In genomic region chr15:37107754-37108724, GRCh38 we compare ENCODE assay signal across 17 cellular contexts. TPM values are rescaled to one million over a fixed set of nuclear protein-coding genes. Genes with fewer than 3 reads are reported as not detected.
DNase-seq lines count a peak whose midpoint lies in the region; ATAC-seq and TF ChIP-seq lines count a peak whose summit lies in the region.
"Had no signal": no experiment of that assay in that cellular context is flagged by ENCODE, and none has a peak within 500 bp of the region (broad histone marks: within the 10 kb centered on the region; RNA-seq: fewer than 3 reads in every experiment).

No MANE protein-coding gene starts in this region.

- no peak overlapping the region for H2AK5ac ChIP-seq in mesenchymal stem cell (ENCODE audit: low read length, severe bottlenecking)

- in situ Hi-C loops in GM23248 (cut with MboI), result loop anchor here (25.0 kb wide), 2 partner anchors 221 to 1821 kb away; no protein-coding TSS in a partner anchor

- 0 out of 2 replicates have a peak, but pooled peaks cover 27% of the 10 kb centered on the region for H3F3A ChIP-seq in GM23248 (ENCODE audit: insufficient read depth)

- H3K4me3 ChIP-seq in coronary artery (peak overlapping the region; percentile 69), mesenchymal stem cell (ENCODE audit: insufficient read depth in 1 of 2, low read depth in 1 of 2, low read length in 2 of 2) (peak overlapping the region in 1 of 2 experiments; percentile 49), GM23248 (no peak overlapping the region), suprapubic skin (no peak overlapping the region)
- H3K4me3 ChIP-seq: right lobe of liver had no signal

- peak overlapping the region; percentile 6 for H3K27ac Mint-ChIP-seq in stimulated activated naive B cell treated with anti-CD40 and anti-IgM and Interleukin-4, amounts not matched to agents 10 μg/mL and 1 μg/mL and 100 μg/mL, for 72 hours
- H3K27ac Mint-ChIP-seq: activated naive CD8-positive, alpha-beta T cell had no signal

- H4K20me1 ChIP-seq in GM23248 (ENCODE audit: insufficient read depth), result no peaks in the 10 kb centered on the region

- H3K4me1 Mint-ChIP-seq in stimulated activated naive B cell treated with anti-CD40 and anti-IgM and Interleukin-4, amounts not matched to agents 10 μg/mL and 1 μg/mL and 100 μg/mL, for 72 hours, result peaks cover 8 to 24% of the 10 kb centered on the region in 2 donors

- no peak for TF ChIP-seq EP300 in suprapubic skin (IDR thresholded peaks at IDR 0.05)

- H4K8ac ChIP-seq in mesenchymal stem cell (ENCODE audit: low read length), result no peak overlapping the region

- DNase-seq in NCI-H69 (lab: John Stamatoyannopoulos, UW) (peak; percentile 77), coronary artery (ENCODE audit: low spot score) (no peak), mesenchymal stem cell (no peak), GM23248 (no peak), suprapubic skin (ENCODE audit: low spot score in 2 of 2) (no peak), globus pallidus (ENCODE audit: low spot score) (no peak)
- DNase-seq in stimulated activated naive B cell treated with anti-CD40 and anti-IgM and Interleukin-4, amounts not matched to agents 10 μg/mL and 1 μg/mL and 100 μg/mL, for 72 hours, result no peak
- DNase-seq: activated CD4-positive, alpha-beta T cell treated with anti-CD3 and anti-CD28 coated beads for 48 hours; activated T-cell treated with anti-CD3 and anti-CD28 coated beads, Interleukin-2, amount 50 U/mL, for 1 hour; DMS 273 treated with DMSO at 0.1 percent for 48 hours; left colon; NCI-H2029 treated with DMSO at 0.1 percent for 48 hours; NCI-H524; right lobe of liver; stimulated activated CD4-positive, alpha-beta T cell treated with anti-CD3 and anti-CD28 coated beads, Interleukin-2, amount 100 ng/mL, for 48 hours; T1000 had no signal

- H2BK12ac ChIP-seq in mesenchymal stem cell (ENCODE audit: low read length in 2 of 2), result peak overlapping the region in 1 of 2 experiments; percentile 21

- no peak overlapping the region for H2BK5ac ChIP-seq in mesenchymal stem cell (ENCODE audit: low read depth, low read length, poor library complexity, severe bottlenecking)

- H3K4ac ChIP-seq in mesenchymal stem cell (ENCODE audit: low read depth in 1 of 2, low read length in 2 of 2), result no peak overlapping the region

- no peak overlapping the region for H4K91ac ChIP-seq in mesenchymal stem cell (ENCODE audit: low read length)

- no peak overlapping the region for H2BK120ac ChIP-seq in mesenchymal stem cell (ENCODE audit: low read depth, low read length)

- TF ChIP-seq CTCF in coronary artery (IDR thresholded peaks at IDR 0.05) (no peak), suprapubic skin (IDR thresholded peaks at IDR 0.05) (no peak)

- no peaks in the 10 kb centered on the region for H3K9me3 ChIP-seq in mesenchymal stem cell (ENCODE audit: control insufficient read depth, low read length)
- no peaks in the 10 kb centered on the region for H3K9me3 ChIP-seq in GM23248 (ENCODE audit: low read depth)
- H3K9me3 ChIP-seq in suprapubic skin, result no peaks in the 10 kb centered on the region
- H3K9me3 ChIP-seq: right lobe of liver had no signal

- H3K9ac ChIP-seq in mesenchymal stem cell (ENCODE audit: low read length) (peak overlapping the region; percentile 88), GM23248 (no peak overlapping the region)

- peaks cover 81 to 84% of the 10 kb centered on the region in 2 donors for H3K27me3 Mint-ChIP-seq in stimulated activated naive B cell treated with anti-CD40 and anti-IgM and Interleukin-4, amounts not matched to agents 10 μg/mL and 1 μg/mL and 100 μg/mL, for 72 hours

- peaks cover 37% of the 10 kb centered on the region for H3K79me2 ChIP-seq in GM23248 (ENCODE audit: insufficient read depth)

- H3K27ac ChIP-seq in coronary artery, result peak overlapping the region; percentile 80 to 82
- no peak overlapping the region for H3K27ac ChIP-seq in mesenchymal stem cell (ENCODE audit: low read length, poor library complexity, severe bottlenecking)
- H3K27ac ChIP-seq in GM23248, result no peak overlapping the region
- no peak overlapping the region for H3K27ac ChIP-seq in suprapubic skin
- H3K27ac ChIP-seq: right lobe of liver had no signal

- H2AFZ ChIP-seq in mesenchymal stem cell (ENCODE audit: low read depth, low read length), result no peak overlapping the region
- H2AFZ ChIP-seq in GM23248, result no peak overlapping the region

- peaks cover 11% of the 10 kb centered on the region for H3K79me1 ChIP-seq in mesenchymal stem cell (replicated peaks; ENCODE audit: low read length, poor library complexity, severe bottlenecking)

- no peak overlapping the region for H3K14ac ChIP-seq in mesenchymal stem cell (ENCODE audit: low read length in 2 of 2)

- TF ChIP-seq POLR2A in suprapubic skin (IDR thresholded peaks at IDR 0.05), result no peak

- H3K27me3 ChIP-seq in mesenchymal stem cell (ENCODE audit: control insufficient read depth in 1 of 2, insufficient read depth in 1 of 2, low read length in 2 of 2) (peaks cover 0 to 82% of the 10 kb centered on the region in 2 experiments), GM23248 (replicated peaks; ENCODE audit: insufficient read depth) (no peaks in the 10 kb centered on the region), suprapubic skin (peaks cover 41% of the 10 kb centered on the region)

- no peaks in the 10 kb centered on the region for H3K36me3 ChIP-seq in mesenchymal stem cell (ENCODE audit: control insufficient read depth in 1 of 2, insufficient read depth in 2 of 2, low read depth in 1 of 2, low read length in 2 of 2)
- no peaks in the 10 kb centered on the region for H3K36me3 ChIP-seq in GM23248 (ENCODE audit: low read depth)
- H3K36me3 ChIP-seq in suprapubic skin, result no peaks in the 10 kb centered on the region
- H3K36me3 ChIP-seq: right lobe of liver had no signal

- H3K4me1 ChIP-seq in mesenchymal stem cell (ENCODE audit: control insufficient read depth, insufficient read depth, low read depth, low read length) (peaks cover 13% of the 10 kb centered on the region), GM23248 (ENCODE audit: insufficient read depth) (0 out of 2 replicates have a peak, but pooled peaks cover 3% of the 10 kb centered on the region), suprapubic skin (peaks cover 20% of the 10 kb centered on the region)

- H2BK15ac ChIP-seq in mesenchymal stem cell (ENCODE audit: low read depth, poor library complexity, severe bottlenecking), result no peak overlapping the region

- H3K36me3 Mint-ChIP-seq in stimulated activated naive B cell treated with anti-CD40 and anti-IgM and Interleukin-4, amounts not matched to agents 10 μg/mL and 1 μg/mL and 100 μg/mL, for 72 hours, result peaks cover 0 to 3% of the 10 kb centered on the region in 2 donors

- no peak overlapping the region for H3K23ac ChIP-seq in mesenchymal stem cell (ENCODE audit: low read length in 2 of 2)

- H3K9me2 ChIP-seq in GM23248 (ENCODE audit: insufficient read depth), result no peaks in the 10 kb centered on the region

- WGBS in mesenchymal stem cell, result 64% methylated on average over 11 of the region's 17 CpGs
- WGBS in GM23248 (ENCODE audit: low coverage in 1 of 2, low lambda C conversion rate in 2 of 2, missing lambda C conversion rate in 2 of 2), 2 experiments, result 93 to 98% methylated on average over 17 of the region's 17 CpGs
- 80% methylated on average over 17 of the region's 17 CpGs for WGBS in suprapubic skin

- H3K4me2 ChIP-seq in mesenchymal stem cell (ENCODE audit: low read length, poor library complexity, severe bottlenecking) (no peak overlapping the region), GM23248 (ENCODE audit: unreplicated experiment) (no peak overlapping the region)

- peak overlapping the region in 1 of 2 donors; percentile 17 for H3K4me3 Mint-ChIP-seq in stimulated activated naive B cell treated with anti-CD40 and anti-IgM and Interleukin-4, amounts not matched to agents 10 μg/mL and 1 μg/mL and 100 μg/mL, for 72 hours
- H3K4me3 Mint-ChIP-seq: activated naive CD8-positive, alpha-beta T cell had no signal

- no peak overlapping the region for H3K18ac ChIP-seq in mesenchymal stem cell (ENCODE audit: low read depth in 1 of 2, low read length in 2 of 2)

- peaks cover 0 to 4% of the 10 kb centered on the region in 2 donors for H3K9me3 Mint-ChIP-seq in stimulated activated naive B cell treated with anti-CD40 and anti-IgM and Interleukin-4, amounts not matched to agents 10 μg/mL and 1 μg/mL and 100 μg/mL, for 72 hours

- ATAC-seq in stimulated activated naive B cell treated with anti-CD40 and anti-IgM and Interleukin-4, amounts not matched to agents 10 μg/mL and 1 μg/mL and 100 μg/mL, for 72 hours (replicated peaks), result no peak
- ATAC-seq: left colon had no signal

RNA-seq across cellular contexts. Expression of gene MEIS2, which starts 7.7 kb away (rescaled TPM):
- polyA plus RNA-seq in mesenchymal stem cell (2013, experiment 1 of 2), result 69.3 TPM
- polyA plus RNA-seq in mesenchymal stem cell (2013, experiment 2 of 2), result 68.8 TPM
- 23.7 and 29.3 TPM in 2 replicates for total RNA-seq in GM23248 (2014; rRNA removed; shearing (Covaris generic))
- 24.1 and 26.2 TPM in 2 replicates for polyA plus RNA-seq in GM23248 (2016; fragmentation: Nextera tagmentation; extraction: Ambion mirVana)
- total RNA-seq in suprapubic skin, result 10 to 100 TPM in 3 of 4 donors, 1 to 10 TPM in 1; 9.0 to 18.5 (median 16.3) TPM

Comparison
In these comparisons a context has a peak if more than half of its experiments do, and no peak if none do; other contexts are left out.
1. H3K27ac ChIP-seq: peak in coronary artery (2 of 2); none in mesenchymal stem cell (single experiment), GM23248 (single experiment) and suprapubic skin (single experiment).